Comparison of ENCODE assay signal across 15 cellular contexts in genomic region chr1:7373936-7374760, GRCh38.
DNase-seq lines count a peak whose midpoint lies in the region; ATAC-seq lines count a peak whose summit lies in the region.
"Had no signal": no experiment of that assay in that cellular context is flagged by ENCODE, and none has a peak within 500 bp of the region (broad histone marks: within the 10 kb centered on the region; RNA-seq: fewer than 3 reads in every experiment).

No MANE protein-coding gene starts in this region.

- no peak for DNase-seq in Right ventricle myocardium superior
- no peak for DNase-seq in Right ventricle myocardium inferior (ENCODE audit: missing footprints)
- DNase-seq in cerebellar cortex (ENCODE audit: low spot score): peak; percentile 17
- DNase-seq in midbrain (lab: John Stamatoyannopoulos, UW): peak; percentile 16
- DNase-seq in ureter (ENCODE audit: low spot score): peak; percentile 8
- no peak for DNase-seq in NCI-H2029 treated with DMSO at 0.1 percent for 48 hours (lab: John Stamatoyannopoulos, UW)
- DNase-seq: activated CD4-positive, CD25-positive, alpha-beta regulatory T cell; DMS53; left cardiac atrium; NCI-H187 treated with DMSO at 0.1 percent for 48 hours; NCI-H446; SIG-M5 had no signal

- ATAC-seq in Right ventricle myocardium superior (ENCODE audit: poor library complexity): peak; percentile 16
- no peak for ATAC-seq in Right ventricle myocardium inferior
- no peak for ATAC-seq in HG03521 (IDR thresholded peaks at IDR 0.05; ENCODE audit: unreplicated experiment)
- no peak for ATAC-seq in HG02884 (IDR thresholded peaks at IDR 0.05; ENCODE audit: unreplicated experiment)
- ATAC-seq: stimulated activated memory B cell treated with anti-CD40 and anti-IgM and Interleukin-4, amounts not matched to agents 10 μg/mL and 1 μg/mL and 100 μg/mL, for 72 hours had no signal

- intact Hi-C loops in Right ventricle myocardium superior (cut with DNase I): no loop called here
- intact Hi-C loops in Right ventricle myocardium inferior (cut with DNase I): loop anchor here (10.0 kb wide), 1 partner anchor 271 kb away; no protein-coding TSS in a partner anchor

Comparison
In these comparisons a context has a peak if more than half of its experiments do, and no peak if none do; other contexts are left out.
1. DNase-seq: peak in cerebellar cortex (single experiment), midbrain (single experiment) and ureter (single experiment); none in Right ventricle myocardium superior (single experiment), Right ventricle myocardium inferior (single experiment) and NCI-H2029 treated with DMSO at 0.1 percent for 48 hours (single experiment).